ENCODE assay signal across 9 cellular contexts in genomic region chr16:275786-276232, GRCh38. TPM values are rescaled to one million over a fixed set of nuclear protein-coding genes. Genes with fewer than 3 reads are reported as not detected.
A peak's percentile ranks its signal among the peaks of the same experiment; 100 is the strongest.
DNase-seq lines count a peak whose midpoint lies in the region; TF ChIP-seq lines count a peak whose summit lies in the region.
"Had no signal": no experiment of that assay in that cellular context is flagged by ENCODE, and none has a peak within 500 bp of the region (broad histone marks: within the 10 kb centered on the region; RNA-seq: fewer than 3 reads in every experiment).

RGS11 (minus strand) TSS chr16:275944; CDS start chr16:275911, 33 bp downstream.

- no peaks in the 10 kb centered on the region for H3K79me1 ChIP-seq in trophoblast cell (ENCODE audit: low read length)

- CTCF ChIA-PET in CD4-positive, alpha-beta memory T cell (lab: Charles Lee; ENCODE audit: partially characterized antibody), result no interaction called here
- CTCF ChIA-PET in RWPE1 (lab: Yijun Ruan, JAX), result no interaction called here

- H3K27me3 Mint-ChIP-seq in CD4-positive, alpha-beta memory T cell, result peaks cover 4 to 8% of the 10 kb centered on the region in 2 donors
- H3K27me3 Mint-ChIP-seq in activated T-helper 1 cell treated with anti-CD3 and anti-CD28 coated beads, Interleukin-12 subunit alpha, Interleukin-12 subunit beta, Interleukin-2, Interleukin-4 antibody, amounts not matched to agents 30 ng/mL and 10 ng/mL and 1 ng/mL, durations not matched to agents 14 hours and 24 hours and 36 hours (ENCODE audit: insufficient read depth), result peaks cover 38% of the 10 kb centered on the region

- H3K4me3 ChIP-seq in CD4-positive, alpha-beta memory T cell (ENCODE audit: low read length in 2 of 2), result peak within 1 kb of the TSS in 1 of 2 donors; percentile 24
- peak within 1 kb of the TSS; percentile 33 for H3K4me3 ChIP-seq in cardiac muscle cell
- peak within 1 kb of the TSS; percentile 29 for H3K4me3 ChIP-seq in trophoblast cell (ENCODE audit: low read depth, low read length)

- no peak within 1 kb of the TSS for H3K18ac ChIP-seq in trophoblast cell (ENCODE audit: low read length)

- H3K9me3 Mint-ChIP-seq in CD4-positive, alpha-beta memory T cell, result no peaks in the 10 kb centered on the region
- H3K9me3 Mint-ChIP-seq in activated T-helper 1 cell treated with anti-CD3 and anti-CD28 coated beads, Interleukin-12 subunit alpha, Interleukin-12 subunit beta, Interleukin-2, Interleukin-4 antibody, amounts not matched to agents 30 ng/mL and 10 ng/mL and 1 ng/mL, durations not matched to agents 14 hours and 24 hours and 36 hours, result no peaks in the 10 kb centered on the region

- no peaks in the 10 kb centered on the region for H3K27me3 ChIP-seq in CD4-positive, alpha-beta memory T cell (ENCODE audit: insufficient read depth, low read length)
- H3K27me3 ChIP-seq in cardiac muscle cell (peaks cover 58% of the 10 kb centered on the region), trophoblast cell (ENCODE audit: insufficient read depth, low read length) (peaks cover 28% of the 10 kb centered on the region)

- no peak within 1 kb of the TSS for H3K27ac ChIP-seq in CD4-positive, alpha-beta memory T cell (ENCODE audit: low read depth, low read length)
- no peak within 1 kb of the TSS for H3K27ac ChIP-seq in cardiac muscle cell
- H3K27ac ChIP-seq in trophoblast cell (ENCODE audit: low read depth, low read length), result no peak within 1 kb of the TSS
- H3K27ac ChIP-seq in RWPE1, result no peak within 1 kb of the TSS

- intact Hi-C loops in CD4-positive, alpha-beta memory T cell (cut with micrococcal nuclease), result no loop called here
- intact Hi-C loops in activated T-helper 1 cell treated with anti-CD3 and anti-CD28 coated beads, Interleukin-12 subunit alpha, Interleukin-12 subunit beta, Interleukin-2, Interleukin-4 antibody, amounts not matched to agents 30 ng/mL and 10 ng/mL and 1 ng/mL, durations not matched to agents 14 hours and 24 hours and 36 hours (cut with micrococcal nuclease), result no loop called here

- no peak within 1 kb of the TSS for H4K12ac ChIP-seq in trophoblast cell (ENCODE audit: low read depth, low read length)

- H3K9ac ChIP-seq in trophoblast cell (ENCODE audit: low read length), result no peak within 1 kb of the TSS

- H3K36me3 Mint-ChIP-seq in CD4-positive, alpha-beta memory T cell, result no peaks in the 10 kb centered on the region
- H3K36me3 Mint-ChIP-seq in activated T-helper 1 cell treated with anti-CD3 and anti-CD28 coated beads, Interleukin-12 subunit alpha, Interleukin-12 subunit beta, Interleukin-2, Interleukin-4 antibody, amounts not matched to agents 30 ng/mL and 10 ng/mL and 1 ng/mL, durations not matched to agents 14 hours and 24 hours and 36 hours (ENCODE audit: low read depth), result no peaks in the 10 kb centered on the region

- H4K8ac ChIP-seq in trophoblast cell (ENCODE audit: low read depth, low read length), result no peak within 1 kb of the TSS

- no CpG with 5 or more reads among the region's 56 CpGs for WGBS in trophoblast cell (ENCODE audit: extremely low coverage, insufficient coverage, insufficient read length)

- H3K79me2 ChIP-seq in trophoblast cell (ENCODE audit: control insufficient read depth, insufficient read depth, low read length, poor library complexity), result no peaks in the 10 kb centered on the region

- no peak within 1 kb of the TSS for H3K23ac ChIP-seq in trophoblast cell (ENCODE audit: low read length)

- no peak within 1 kb of the TSS for H3K4ac ChIP-seq in trophoblast cell (ENCODE audit: low read depth, low read length)

- H4K91ac ChIP-seq in trophoblast cell (ENCODE audit: low read depth, low read length), result no peak within 1 kb of the TSS

- peaks cover 14% of the 10 kb centered on the region for H3K4me1 ChIP-seq in CD4-positive, alpha-beta memory T cell (ENCODE audit: insufficient read depth, low read length)
- no peaks in the 10 kb centered on the region for H3K4me1 ChIP-seq in cardiac muscle cell (ENCODE audit: low read depth)
- peaks cover 0 to 6% of the 10 kb centered on the region in 2 experiments for H3K4me1 ChIP-seq in trophoblast cell (ENCODE audit: control insufficient read depth in 1 of 2, insufficient read depth in 2 of 2, low read length in 2 of 2)

- H2AFZ ChIP-seq in trophoblast cell (ENCODE audit: insufficient read depth, low read length, poor library complexity), result no peak within 1 kb of the TSS

- H3K4me2 ChIP-seq in trophoblast cell (ENCODE audit: low read length), result peak within 1 kb of the TSS; percentile 76

- H2BK5ac ChIP-seq in trophoblast cell (ENCODE audit: low read depth, low read length, poor library complexity), result no peak within 1 kb of the TSS

- POLR2A ChIA-PET in CD4-positive, alpha-beta memory T cell (lab: Charles Lee; ENCODE audit: partially characterized antibody), result no interaction called here
- POLR2A ChIA-PET in RWPE1 (lab: Yijun Ruan, JAX; ENCODE audit: low non-redundant PET), result no interaction called here

- no peaks in the 10 kb centered on the region for H3K36me3 ChIP-seq in CD4-positive, alpha-beta memory T cell (ENCODE audit: insufficient read depth, low read length)
- H3K36me3 ChIP-seq in cardiac muscle cell (no peaks in the 10 kb centered on the region), trophoblast cell (ENCODE audit: control insufficient read depth in 1 of 2, insufficient read depth in 2 of 2, low read length in 2 of 2) (no peaks in the 10 kb centered on the region)

- no peak within 1 kb of the TSS for H2AK5ac ChIP-seq in trophoblast cell (ENCODE audit: low read length)

- no peaks in the 10 kb centered on the region for H3K9me3 ChIP-seq in CD4-positive, alpha-beta memory T cell (ENCODE audit: control insufficient read depth in 1 of 2, low read length in 2 of 2)
- H3K9me3 ChIP-seq in cardiac muscle cell (ENCODE audit: low read depth) (no peaks in the 10 kb centered on the region), trophoblast cell (ENCODE audit: insufficient read depth, low read depth, low read length) (peaks cover 3% of the 10 kb centered on the region)

- no peak within 1 kb of the TSS for H2BK120ac ChIP-seq in trophoblast cell (ENCODE audit: insufficient read depth, low read length, poor library complexity)

- no peak for DNase-seq in CD4-positive, alpha-beta memory T cell
- DNase-seq in activated T-helper 1 cell treated with anti-CD3 and anti-CD28 coated beads, Interleukin-12 subunit alpha, Interleukin-12 subunit beta, Interleukin-2, Interleukin-4 antibody, amounts not matched to agents 30 ng/mL and 10 ng/mL and 1 ng/mL, durations not matched to agents 14 hours and 24 hours and 36 hours (ENCODE audit: low spot score), result no peak
- DNase-seq in cardiac muscle cell (ENCODE audit: low read depth in 1 of 2, low spot score in 1 of 2) (peak in 1 of 2 donors; percentile 32), trophoblast cell (no peak), 8988T (no peak), RWPE1 (ENCODE audit: low spot score) (no peak), NCI-H69 (lab: John Stamatoyannopoulos, UW) (no peak)
- no peak for DNase-seq in stimulated activated CD4-positive, alpha-beta T cell treated with anti-CD3 and anti-CD28 coated beads, Interleukin-2, amount 100 ng/mL, for 24 hours
- DNase-seq: foreskin melanocyte had no signal

- no peak within 1 kb of the TSS for H2BK12ac ChIP-seq in trophoblast cell (ENCODE audit: low read length)

- TF ChIP-seq CTCF in cardiac muscle cell (IDR thresholded peaks at IDR 0.05; ENCODE audit: low read depth, low read length), result no peak
- TF ChIP-seq CTCF in RWPE1 (conservative IDR thresholded peaks at IDR 0.05; ENCODE audit: low read depth), result no peak

- H3K27ac Mint-ChIP-seq in CD4-positive, alpha-beta memory T cell, result peak within 1 kb of the TSS in 2 of 7 donors; percentile 12 to 59
- no peak within 1 kb of the TSS for H3K27ac Mint-ChIP-seq in activated T-helper 1 cell treated with anti-CD3 and anti-CD28 coated beads, Interleukin-12 subunit alpha, Interleukin-12 subunit beta, Interleukin-2, Interleukin-4 antibody, amounts not matched to agents 30 ng/mL and 10 ng/mL and 1 ng/mL, durations not matched to agents 14 hours and 24 hours and 36 hours

- peaks cover 6 to 9% (median 8%) of the 10 kb centered on the region in 4 donors for H3K4me1 Mint-ChIP-seq in CD4-positive, alpha-beta memory T cell
- no peaks in the 10 kb centered on the region for H3K4me1 Mint-ChIP-seq in activated T-helper 1 cell treated with anti-CD3 and anti-CD28 coated beads, Interleukin-12 subunit alpha, Interleukin-12 subunit beta, Interleukin-2, Interleukin-4 antibody, amounts not matched to agents 30 ng/mL and 10 ng/mL and 1 ng/mL, durations not matched to agents 14 hours and 24 hours and 36 hours (ENCODE audit: low read depth)

- no peak within 1 kb of the TSS for H3K14ac ChIP-seq in trophoblast cell (ENCODE audit: low read length)

- H3K4me3 Mint-ChIP-seq in CD4-positive, alpha-beta memory T cell, result peak within 1 kb of the TSS; percentile 9 to 77 (median 63)
- peak within 1 kb of the TSS; percentile 33 for H3K4me3 Mint-ChIP-seq in activated T-helper 1 cell treated with anti-CD3 and anti-CD28 coated beads, Interleukin-12 subunit alpha, Interleukin-12 subunit beta, Interleukin-2, Interleukin-4 antibody, amounts not matched to agents 30 ng/mL and 10 ng/mL and 1 ng/mL, durations not matched to agents 14 hours and 24 hours and 36 hours

RNA-seq across cellular contexts. Expression of gene RGS11, which starts in this region (rescaled TPM):
- under 1 TPM in 1 of 2 experiments, not detected in 1; 0.44 TPM for total RNA-seq in CD4-positive, alpha-beta memory T cell
- not detected for polyA plus RNA-seq in CD4-positive, alpha-beta memory T cell
- 0.18 and 0.29 TPM in 2 replicates for total RNA-seq in activated T-helper 1 cell treated with anti-CD3 and anti-CD28 coated beads, Interleukin-12 subunit alpha, Interleukin-12 subunit beta, Interleukin-2, Interleukin-4 antibody, amounts not matched to agents 30 ng/mL and 10 ng/mL and 1 ng/mL, durations not matched to agents 14 hours and 24 hours and 36 hours
- 6.6 and 14.8 TPM in 2 replicates for total RNA-seq in cardiac muscle cell
- 12.0 and 17.0 TPM in 2 replicates for polyA plus RNA-seq in cardiac muscle cell
- polyA plus RNA-seq in trophoblast cell (2013), result 0.01 and 0.10 TPM in 2 replicates

Comparison
In these comparisons a context has a peak if more than half of its experiments do, and no peak if none do; other contexts are left out.
1. RNA of gene RGS11 (polyA plus RNA-seq): 12.0 to 17.0 TPM in cardiac muscle cell; not detected in CD4-positive, alpha-beta memory T cell; every median in the first group is over 10 times any median in the second.